In genomic region chr12:113094738-113095137, GRCh38 we compare ENCODE assay signal across 18 cellular contexts. TPM values are rescaled to one million over a fixed set of nuclear protein-coding genes. Genes with fewer than 3 reads are reported as not detected.
DNase-seq lines count a peak whose midpoint lies in the region; ATAC-seq, FAIRE-seq and TF ChIP-seq lines count a peak whose summit lies in the region.
"Had no signal": no experiment of that assay in that cellular context is flagged by ENCODE, and none has a peak within 500 bp of the region (broad histone marks: within the 10 kb centered on the region; RNA-seq: fewer than 3 reads in every experiment).

No MANE protein-coding gene starts in this region.

- FAIRE-seq in kidney (lab: Jason Lieb, UNC) = no peak
- FAIRE-seq: D721Med, HTR-8/SVneo had no signal

- intact Hi-C loops in kidney (cut with DNase I) (no loop called here), natural killer cell (cut with micrococcal nuclease) (loop anchor here (5.0 kb wide), 1 partner anchor 192 kb away; no protein-coding TSS in a partner anchor)

- H3K4me3 Mint-ChIP-seq in stimulated activated naive B cell treated with anti-CD40 and anti-IgM and Interleukin-4, amounts not matched to agents 10 μg/mL and 1 μg/mL and 100 μg/mL, for 72 hours = no peak overlapping the region
- H3K4me3 Mint-ChIP-seq in natural killer cell = no peak overlapping the region
- H3K4me3 Mint-ChIP-seq: CD4-positive, CD25-positive, alpha-beta regulatory T cell had no signal

- H3K36me3 ChIP-seq in DOHH2 (ENCODE audit: control insufficient read depth, low read length) (peaks cover 95% of the 10 kb centered on the region), OCI-LY1 (ENCODE audit: insufficient read depth, low read length) (peaks cover 88% of the 10 kb centered on the region), kidney (ENCODE audit: control insufficient read depth in 1 of 2, insufficient read depth in 2 of 2, low read length in 2 of 2) (no peaks in the 10 kb centered on the region)
- H3K36me3 ChIP-seq: BE2C had no signal

- peaks cover 76% of the 10 kb centered on the region for H3F3A ChIP-seq in DOHH2 (ENCODE audit: control insufficient read depth, insufficient read depth)
- H3F3A ChIP-seq in OCI-LY1 (ENCODE audit: insufficient read depth, low read length) = peaks cover 18% of the 10 kb centered on the region

- H3K36me3 Mint-ChIP-seq in stimulated activated naive B cell treated with anti-CD40 and anti-IgM and Interleukin-4, amounts not matched to agents 10 μg/mL and 1 μg/mL and 100 μg/mL, for 72 hours = peaks cover 61 to 79% of the 10 kb centered on the region in 2 donors
- no peaks in the 10 kb centered on the region for H3K36me3 Mint-ChIP-seq in natural killer cell

- DNase-seq in kidney (peak; percentile 63), caudate nucleus (lab: John Stamatoyannopoulos, UW) (no peak), amygdala (lab: John Stamatoyannopoulos, UW) (no peak), natural killer cell (no peak)
- no peak for DNase-seq in stimulated activated naive B cell treated with anti-CD40 and anti-IgM and Interleukin-4, amounts not matched to agents 10 μg/mL and 1 μg/mL and 100 μg/mL, for 72 hours
- DNase-seq: BE2C; C1 segment of cervical spinal cord; Caco-2; CD4-positive, CD25-positive, alpha-beta regulatory T cell; CD8-positive, alpha-beta memory T cell; GF-D8; GOT3; H9 had no signal

- no peaks in the 10 kb centered on the region for H3K27me3 Mint-ChIP-seq in stimulated activated naive B cell treated with anti-CD40 and anti-IgM and Interleukin-4, amounts not matched to agents 10 μg/mL and 1 μg/mL and 100 μg/mL, for 72 hours
- H3K27me3 Mint-ChIP-seq in natural killer cell (ENCODE audit: low read depth in 2 of 2) = peaks cover 3 to 8% of the 10 kb centered on the region in 2 donors
- H3K27me3 Mint-ChIP-seq: CD4-positive, CD25-positive, alpha-beta regulatory T cell had no signal

- H3K9ac ChIP-seq in OCI-LY1 (ENCODE audit: low read length) (no peak overlapping the region), kidney (ENCODE audit: low read length in 2 of 2) (no peak overlapping the region)

- H3K4me1 Mint-ChIP-seq in stimulated activated naive B cell treated with anti-CD40 and anti-IgM and Interleukin-4, amounts not matched to agents 10 μg/mL and 1 μg/mL and 100 μg/mL, for 72 hours = peaks cover 48 to 70% of the 10 kb centered on the region in 2 donors
- peaks cover 16 to 31% of the 10 kb centered on the region in 2 donors for H3K4me1 Mint-ChIP-seq in natural killer cell

- no peaks in the 10 kb centered on the region for H4K20me1 ChIP-seq in DOHH2 (ENCODE audit: control insufficient read depth, insufficient read depth, low read depth, low read length)
- no peaks in the 10 kb centered on the region for H4K20me1 ChIP-seq in OCI-LY1 (ENCODE audit: insufficient read depth, low read length)

- no peak overlapping the region for H3K4me2 ChIP-seq in DOHH2 (ENCODE audit: low read length)
- H3K4me2 ChIP-seq in OCI-LY1 (ENCODE audit: low read length) = no peak overlapping the region

- no peak for ATAC-seq in stimulated activated naive B cell treated with anti-CD40 and anti-IgM and Interleukin-4, amounts not matched to agents 10 μg/mL and 1 μg/mL and 100 μg/mL, for 72 hours (replicated peaks)
- ATAC-seq in natural killer cell = no peak

- H3K27me3 ChIP-seq in DOHH2 (ENCODE audit: control insufficient read depth, low read length) (no peaks in the 10 kb centered on the region), OCI-LY1 (ENCODE audit: insufficient read depth, low read length) (no peaks in the 10 kb centered on the region)
- H3K27me3 ChIP-seq: BE2C had no signal

- peaks cover 96% of the 10 kb centered on the region for H3K4me1 ChIP-seq in DOHH2 (ENCODE audit: control insufficient read depth, low read length)
- peaks cover 76% of the 10 kb centered on the region for H3K4me1 ChIP-seq in OCI-LY1 (ENCODE audit: insufficient read depth, low read length, severe bottlenecking)
- H3K4me1 ChIP-seq in kidney (ENCODE audit: control insufficient read depth in 1 of 2, insufficient read depth in 1 of 2, low read depth in 1 of 2, low read length in 2 of 2) = peaks cover 0 to 8% of the 10 kb centered on the region in 2 donors

- no peaks in the 10 kb centered on the region for H3K9me3 Mint-ChIP-seq in stimulated activated naive B cell treated with anti-CD40 and anti-IgM and Interleukin-4, amounts not matched to agents 10 μg/mL and 1 μg/mL and 100 μg/mL, for 72 hours
- no peaks in the 10 kb centered on the region for H3K9me3 Mint-ChIP-seq in natural killer cell
- H3K9me3 Mint-ChIP-seq: CD8-positive, alpha-beta memory T cell; H9 had no signal

- H3K79me2 ChIP-seq in DOHH2 (ENCODE audit: control insufficient read depth, low read length) = peaks cover 37% of the 10 kb centered on the region
- no peaks in the 10 kb centered on the region for H3K79me2 ChIP-seq in OCI-LY1 (ENCODE audit: insufficient read depth, low read length)

- TF ChIP-seq CTCF in DOHH2 (IDR thresholded peaks at IDR 0.05; ENCODE audit: low read depth, low read length, poor library complexity, severe bottlenecking) (no peak), OCI-LY1 (IDR thresholded peaks at IDR 0.05; ENCODE audit: low read length) (no peak), kidney (IDR thresholded peaks at IDR 0.05; ENCODE audit: borderline replicate concordance, extremely low read depth, insufficient read depth) (no peak), natural killer cell (IDR thresholded peaks at IDR 0.05) (no peak)

- H3K4me3 ChIP-seq in DOHH2 (ENCODE audit: low read length) (no peak overlapping the region), OCI-LY1 (ENCODE audit: low read depth, low read length, poor library complexity, severe bottlenecking) (no peak overlapping the region), kidney (ENCODE audit: low read length in 2 of 2) (no peak overlapping the region)

- H3K27ac ChIP-seq in DOHH2 (ENCODE audit: low read depth, low read length) (0 out of 2 replicates have a peak overlapping the region, but pooled peaks have one; percentile 40), OCI-LY1 (ENCODE audit: low read depth, low read length, poor library complexity, severe bottlenecking) (peak overlapping the region; percentile 87), kidney (ENCODE audit: low read depth in 2 of 2, low read length in 2 of 2) (no peak overlapping the region), caudate nucleus (ENCODE audit: low read depth, low read length) (no peak overlapping the region)

- no peak overlapping the region for H2AFZ ChIP-seq in OCI-LY1 (ENCODE audit: low read length)

- no peaks in the 10 kb centered on the region for H3K9me3 ChIP-seq in DOHH2 (ENCODE audit: control insufficient read depth, insufficient read depth, low read length)
- no peaks in the 10 kb centered on the region for H3K9me3 ChIP-seq in OCI-LY1 (ENCODE audit: low read length)
- H3K9me3 ChIP-seq in kidney (ENCODE audit: control insufficient read depth in 1 of 2, low read length in 2 of 2) = no peaks in the 10 kb centered on the region
- H3K9me3 ChIP-seq: BE2C, Caco-2 had no signal

- H3K27ac Mint-ChIP-seq in stimulated activated naive B cell treated with anti-CD40 and anti-IgM and Interleukin-4, amounts not matched to agents 10 μg/mL and 1 μg/mL and 100 μg/mL, for 72 hours = peak overlapping the region; percentile 92
- no peak overlapping the region for H3K27ac Mint-ChIP-seq in natural killer cell
- H3K27ac Mint-ChIP-seq: H9 had no signal

- H3K9me2 ChIP-seq in DOHH2 (replicated peaks; ENCODE audit: control insufficient read depth, low read length) (no peaks in the 10 kb centered on the region), OCI-LY1 (ENCODE audit: low read depth, low read length) (no peaks in the 10 kb centered on the region)

RNA-seq across cellular contexts. Expression of gene DTX1, which starts 38.2 kb away (rescaled TPM):
- total RNA-seq in kidney (4.9 TPM), natural killer cell (1 to 10 TPM; 1.7 to 4.2 (median 4.0) TPM)
- 7.3 TPM for polyA plus RNA-seq in kidney (ENCODE audit: insufficient read depth, low read depth, low replicate concordance)
- total RNA-seq: Caco-2 had no signal

RNA-seq across cellular contexts. Expression of gene RASAL1, which starts 40.8 kb away (rescaled TPM):
- total RNA-seq in kidney (58.3 TPM), natural killer cell (not detected)
- polyA plus RNA-seq in kidney (ENCODE audit: insufficient read depth, low read depth, low replicate concordance) = 23.5 TPM
- total RNA-seq: A172; Caco-2; CD4-positive, CD25-positive, alpha-beta regulatory T cell had no signal

RNA-seq across cellular contexts. Expression of gene CFAP73, which starts 54.8 kb away (rescaled TPM):
- 2.4 TPM for total RNA-seq in kidney
- 0.52 TPM for polyA plus RNA-seq in kidney (ENCODE audit: insufficient read depth, low read depth, low replicate concordance)
- total RNA-seq in natural killer cell = not detected
- total RNA-seq: H9 had no signal
- polyA plus RNA-seq: CD4-positive, CD25-positive, alpha-beta regulatory T cell; CD8-positive, alpha-beta memory T cell had no signal

Comparison
In these comparisons a context has a peak if more than half of its experiments do, and no peak if none do; other contexts are left out.
1. H3K27ac ChIP-seq: peak in DOHH2 (single experiment) and OCI-LY1 (single experiment); none in kidney (0 of 2) and caudate nucleus (single experiment).
2. RNA of gene RASAL1, which starts 40.8 kb away (total RNA-seq): 58.3 TPM in kidney (single experiment); not detected in natural killer cell; every median in the first group is over 10 times any median in the second.